In genomic region chr1:234817313-234818039, GRCh38 we compare ENCODE assay signal across 7 cellular contexts.
DNase-seq lines count a peak whose midpoint lies in the region; ATAC-seq, FAIRE-seq and TF ChIP-seq lines count a peak whose summit lies in the region.
"Not testable (repeated sequence)": the region's sequence is repeated elsewhere in the genome, so short reads cannot be mapped to it uniquely, and the experiment has no call there.

No MANE protein-coding gene starts in this region.

- H3K27me3 ChIP-seq in Panc1 (ENCODE audit: control insufficient read depth, insufficient read depth, low read length); duodenal mucosa (ENCODE audit: control insufficient read depth in 1 of 2, insufficient read depth in 2 of 2, low read length in 2 of 2); left ventricle myocardium inferior (ENCODE audit: low read depth); right lobe of liver; pancreas; suprapubic skin: not testable (repeated sequence)

- WGBS in right lobe of liver (ENCODE audit: insufficient coverage, low coverage, low lambda C conversion rate, missing lambda C conversion rate), result 44% methylated on average over 9 of the region's 11 CpGs
- 10 to 16% methylated on average over 11 of the region's 11 CpGs for WGBS in pancreas, 2 donors
- 47% methylated on average over 10 of the region's 11 CpGs for WGBS in suprapubic skin

- in situ Hi-C loops in Panc1 (cut with HindIII; ENCODE audit: low pct_unique_long_range_greater_than_20kb, low sequenced_read_pairs), result not testable (repeated sequence)

- not testable (repeated sequence) for H3K4me1 ChIP-seq in Panc1 (ENCODE audit: control insufficient read depth, insufficient read depth, low read length); left ventricle myocardium inferior; pancreas
- peaks cover 5 to 11% of the 10 kb centered on the region in 2 donors for H3K4me1 ChIP-seq in duodenal mucosa (ENCODE audit: control insufficient read depth in 1 of 2, insufficient read depth in 2 of 2, low read length in 2 of 2)
- H3K4me1 ChIP-seq in right lobe of liver, result peaks cover 0 to 10% (median 4%) of the 10 kb centered on the region in 4 donors
- peaks cover 17% of the 10 kb centered on the region for H3K4me1 ChIP-seq in suprapubic skin

- POLR2A ChIA-PET in Panc1 (lab: Charles Lee), result not testable (repeated sequence)

- CTCF ChIA-PET in Panc1 (lab: Charles Lee), result not testable (repeated sequence)

- peak; percentile 84 for FAIRE-seq in pancreas (lab: Jason Lieb, UNC)

- not testable (repeated sequence) for H3K36me3 ChIP-seq in Panc1 (ENCODE audit: control insufficient read depth, insufficient read depth, low read length); duodenal mucosa (ENCODE audit: control insufficient read depth in 1 of 2, insufficient read depth in 2 of 2, low read length in 2 of 2); left ventricle myocardium inferior; right lobe of liver; pancreas; suprapubic skin

- TF ChIP-seq EP300 in suprapubic skin (IDR thresholded peaks at IDR 0.05), result not testable (repeated sequence)

- not testable (repeated sequence) for H3K4me3 ChIP-seq in Panc1 (ENCODE audit: low read depth in 2 of 2, low read length in 2 of 2); duodenal mucosa (ENCODE audit: low read depth in 1 of 2, low read length in 2 of 2); left ventricle myocardium inferior; suprapubic skin
- peak overlapping the region in 2 of 3 donors; percentile 32 to 41 for H3K4me3 ChIP-seq in right lobe of liver
- peak overlapping the region in 1 of 4 donors; percentile 9 for H3K4me3 ChIP-seq in pancreas

- ATAC-seq in Panc1, result not testable (repeated sequence)
- ATAC-seq in right lobe of liver (peak; percentile 55 to 68 (median 57)), pancreas (peak; percentile 66 to 82 (median 77))

- not testable (repeated sequence) for H3K9ac ChIP-seq in duodenal mucosa (ENCODE audit: low read depth in 1 of 2, low read length in 2 of 2)

- not testable (repeated sequence) for H3K9me3 ChIP-seq in Panc1 (ENCODE audit: control insufficient read depth, insufficient read depth, low read depth, low read length); duodenal mucosa (ENCODE audit: control insufficient read depth in 1 of 2, low read length in 2 of 2); left ventricle myocardium inferior (replicated peaks); right lobe of liver; pancreas; suprapubic skin

- H3K27ac ChIP-seq in Panc1 (ENCODE audit: low read length), result peak overlapping the region; percentile 8; the same call in 1 of the 2 replicates
- peak overlapping the region; percentile 66 for H3K27ac ChIP-seq in duodenal mucosa (ENCODE audit: low read depth, low read length)
- peak overlapping the region; percentile 80 for H3K27ac ChIP-seq in left ventricle myocardium inferior (replicated peaks)
- H3K27ac ChIP-seq in right lobe of liver, result peak overlapping the region; percentile 72 to 96 (median 78)
- H3K27ac ChIP-seq in pancreas, result peak overlapping the region; percentile 78 to 93 (median 90)
- peak overlapping the region; percentile 81 for H3K27ac ChIP-seq in suprapubic skin

- BruUV-seq in Panc1 (replicated peaks; lab: Mats Ljungman, UMichigan), result not testable (repeated sequence)

- DNase-seq in ELR (ENCODE audit: low read depth), result peak; percentile 25
- not testable (repeated sequence) for DNase-seq in Panc1 (ENCODE audit: low read depth, low spot score); left ventricle myocardium inferior; suprapubic skin (ENCODE audit: low spot score in 2 of 2)
- DNase-seq in right lobe of liver, result peak in 1 of 3 donors; percentile 59
- DNase-seq in pancreas, result peak in 4 of 6 donors; percentile 38 to 77 (median 63)

- peak; percentile 67 for TF ChIP-seq POLR2A in right lobe of liver (IDR thresholded peaks at IDR 0.05)
- TF ChIP-seq POLR2A in suprapubic skin (IDR thresholded peaks at IDR 0.05), result not testable (repeated sequence)

- TF ChIP-seq CTCF in Panc1 (IDR thresholded peaks at IDR 0.05); left ventricle myocardium inferior (IDR thresholded peaks at IDR 0.05; ENCODE audit: borderline replicate concordance); pancreas (IDR thresholded peaks at IDR 0.05); suprapubic skin (IDR thresholded peaks at IDR 0.05): not testable (repeated sequence)
- peak in 1 of 4 donors; percentile 8 for TF ChIP-seq CTCF in right lobe of liver (IDR thresholded peaks at IDR 0.05)

- intact Hi-C loops in Panc1 (cut with micrococcal nuclease; ENCODE audit: unreplicated experiment); left ventricle myocardium inferior (cut with micrococcal nuclease); right lobe of liver (cut with DNase I); pancreas (cut with DNase I): not testable (repeated sequence)

Comparison
In these comparisons a context has a peak if more than half of its experiments do, and no peak if none do; other contexts are left out.
1. H3K27ac ChIP-seq: peak in every context shown above with its lines; median percentile 90 in pancreas; 81 in suprapubic skin; 80 in left ventricle myocardium inferior; 78 in right lobe of liver; 66 in duodenal mucosa; 8 in Panc1.